1 cellular context compared by ENCODE assay signal in the genomic region with DNA sequence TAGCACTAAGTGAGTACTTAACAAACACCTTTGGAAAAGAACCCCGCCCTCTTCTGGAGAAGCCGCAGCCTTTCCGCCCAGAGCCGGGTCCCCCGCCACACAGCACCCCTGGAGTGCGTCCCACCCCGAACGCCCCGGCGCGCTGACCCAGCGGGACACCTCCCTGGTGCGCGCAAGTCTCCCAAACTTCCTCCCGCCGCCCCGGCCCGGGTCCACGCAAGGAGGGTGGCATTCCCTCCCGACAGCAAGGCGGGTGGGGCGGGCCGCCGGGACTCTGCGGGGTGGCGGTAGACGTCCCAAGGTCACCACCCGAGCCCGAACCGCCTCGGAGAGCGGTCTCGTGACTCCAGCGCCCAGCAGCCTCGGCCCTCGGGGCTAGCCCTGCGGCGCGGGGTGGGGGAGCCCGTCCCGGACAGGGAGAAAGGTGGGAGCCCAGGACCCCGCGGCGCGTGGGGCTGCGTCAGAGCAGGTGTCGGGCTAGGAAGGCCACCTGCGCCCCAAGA.
TF ChIP-seq lines count a peak whose summit lies in the region.

No MANE protein-coding gene starts in this region.

TF ChIP-seq in HepG2, 621 proteins besides CTCF, POLR2A, EP300 and RAD21 (continued from another document and continues in another):
- TF ChIP-seq, protein P1, sequence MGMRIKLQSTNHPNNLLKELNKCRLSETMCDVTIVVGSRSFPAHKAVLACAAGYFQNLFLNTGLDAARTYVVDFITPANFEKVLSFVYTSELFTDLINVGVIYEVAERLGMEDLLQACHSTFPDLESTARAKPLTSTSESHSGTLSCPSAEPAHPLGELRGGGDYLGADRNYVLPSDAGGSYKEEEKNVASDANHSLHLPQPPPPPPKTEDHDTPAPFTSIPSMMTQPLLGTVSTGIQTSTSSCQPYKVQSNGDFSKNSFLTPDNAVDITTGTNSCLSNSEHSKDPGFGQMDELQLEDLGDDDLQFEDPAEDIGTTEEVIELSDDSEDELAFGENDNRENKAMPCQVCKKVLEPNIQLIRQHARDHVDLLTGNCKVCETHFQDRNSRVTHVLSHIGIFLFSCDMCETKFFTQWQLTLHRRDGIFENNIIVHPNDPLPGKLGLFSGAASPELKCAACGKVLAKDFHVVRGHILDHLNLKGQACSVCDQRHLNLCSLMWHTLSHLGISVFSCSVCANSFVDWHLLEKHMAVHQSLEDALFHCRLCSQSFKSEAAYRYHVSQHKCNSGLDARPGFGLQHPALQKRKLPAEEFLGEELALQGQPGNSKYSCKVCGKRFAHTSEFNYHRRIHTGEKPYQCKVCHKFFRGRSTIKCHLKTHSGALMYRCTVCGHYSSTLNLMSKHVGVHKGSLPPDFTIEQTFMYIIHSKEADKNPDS (CRISPR knock-in tag; IDR thresholded peaks at IDR 0.05): peak; percentile 82; the same call in 1 of the 2 replicates
- TF ChIP-seq, protein P2, sequence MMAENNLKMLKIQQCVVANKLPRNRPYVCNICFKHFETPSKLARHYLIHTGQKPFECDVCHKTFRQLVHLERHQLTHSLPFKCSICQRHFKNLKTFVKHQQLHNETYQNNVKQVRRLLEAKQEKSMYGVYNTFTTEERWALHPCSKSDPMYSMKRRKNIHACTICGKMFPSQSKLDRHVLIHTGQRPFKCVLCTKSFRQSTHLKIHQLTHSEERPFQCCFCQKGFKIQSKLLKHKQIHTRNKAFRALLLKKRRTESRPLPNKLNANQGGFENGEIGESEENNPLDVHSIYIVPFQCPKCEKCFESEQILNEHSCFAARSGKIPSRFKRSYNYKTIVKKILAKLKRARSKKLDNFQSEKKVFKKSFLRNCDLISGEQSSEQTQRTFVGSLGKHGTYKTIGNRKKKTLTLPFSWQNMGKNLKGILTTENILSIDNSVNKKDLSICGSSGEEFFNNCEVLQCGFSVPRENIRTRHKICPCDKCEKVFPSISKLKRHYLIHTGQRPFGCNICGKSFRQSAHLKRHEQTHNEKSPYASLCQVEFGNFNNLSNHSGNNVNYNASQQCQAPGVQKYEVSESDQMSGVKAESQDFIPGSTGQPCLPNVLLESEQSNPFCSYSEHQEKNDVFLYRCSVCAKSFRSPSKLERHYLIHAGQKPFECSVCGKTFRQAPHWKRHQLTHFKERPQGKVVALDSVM (CRISPR knock-in tag; IDR thresholded peaks at IDR 0.05): peak; percentile 59
- TF ChIP-seq CCAR2 (optimal IDR thresholded peaks at IDR 0.05; ENCODE audit: low read depth, low read length) (no peak), ZNF605 (CRISPR knock-in tag; IDR thresholded peaks at IDR 0.05) (peak; percentile 69; the same call in 1 of the 2 replicates), MED13 (CRISPR knock-in tag; IDR thresholded peaks at IDR 0.05) (peak; percentile 9; the same call in 1 of the 2 replicates), ZNF619 (CRISPR knock-in tag; IDR thresholded peaks at IDR 0.05) (0 out of 2 replicates have a peak, but pooled peaks have one; percentile 25), HNRNPUL1 (IDR thresholded peaks at IDR 0.05; ENCODE audit: low read depth, low read length) (no peak), GPN1 (CRISPR knock-in tag; IDR thresholded peaks at IDR 0.05; ENCODE audit: borderline replicate concordance) (0 out of 2 replicates have a peak, but pooled peaks have one; percentile 26), ETV5 (CRISPR knock-in tag; IDR thresholded peaks at IDR 0.05; ENCODE audit: borderline replicate concordance) (no peak; the same call in 1 of the 2 replicates), ZNF570 (CRISPR knock-in tag; IDR thresholded peaks at IDR 0.05; ENCODE audit: borderline replicate concordance) (no peak), RNF2 (conservative IDR thresholded peaks at IDR 0.05; ENCODE audit: low read depth) (no peak), ZNF17 (CRISPR knock-in tag; IDR thresholded peaks at IDR 0.05) (no peak), PHF5A (CRISPR knock-in tag; IDR thresholded peaks at IDR 0.05; ENCODE audit: low read depth, unreplicated experiment) (no peak), ZFP41 (CRISPR knock-in tag; IDR thresholded peaks at IDR 0.05; ENCODE audit: borderline replicate concordance) (0 out of 2 replicates have a peak, but pooled peaks have one; percentile 72), KLF11 (CRISPR knock-in tag; IDR thresholded peaks at IDR 0.05) (no peak; the same call in 1 of the 2 replicates), NKX3-1 (CRISPR knock-in tag; IDR thresholded peaks at IDR 0.05) (no peak), HIVEP1 (CRISPR knock-in tag; IDR thresholded peaks at IDR 0.05) (peak; percentile 88), HMGA1 (CRISPR knock-in tag; conservative IDR thresholded peaks at IDR 0.05) (no peak), KAT8 (CRISPR knock-in tag; IDR thresholded peaks at IDR 0.05) (no peak)
- TF ChIP-seq, protein P3, sequence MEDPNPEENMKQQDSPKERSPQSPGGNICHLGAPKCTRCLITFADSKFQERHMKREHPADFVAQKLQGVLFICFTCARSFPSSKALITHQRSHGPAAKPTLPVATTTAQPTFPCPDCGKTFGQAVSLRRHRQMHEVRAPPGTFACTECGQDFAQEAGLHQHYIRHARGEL (CRISPR knock-in tag; IDR thresholded peaks at IDR 0.05): no peak
- TF ChIP-seq, protein P4, sequence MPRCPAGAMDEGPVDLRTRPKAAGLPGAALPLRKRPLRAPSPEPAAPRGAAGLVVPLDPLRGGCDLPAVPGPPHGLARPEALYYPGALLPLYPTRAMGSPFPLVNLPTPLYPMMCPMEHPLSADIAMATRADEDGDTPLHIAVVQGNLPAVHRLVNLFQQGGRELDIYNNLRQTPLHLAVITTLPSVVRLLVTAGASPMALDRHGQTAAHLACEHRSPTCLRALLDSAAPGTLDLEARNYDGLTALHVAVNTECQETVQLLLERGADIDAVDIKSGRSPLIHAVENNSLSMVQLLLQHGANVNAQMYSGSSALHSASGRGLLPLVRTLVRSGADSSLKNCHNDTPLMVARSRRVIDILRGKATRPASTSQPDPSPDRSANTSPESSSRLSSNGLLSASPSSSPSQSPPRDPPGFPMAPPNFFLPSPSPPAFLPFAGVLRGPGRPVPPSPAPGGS (CRISPR knock-in tag; IDR thresholded peaks at IDR 0.05): no peak; the same call in 1 of the 2 replicates
- TF ChIP-seq, protein P5, sequence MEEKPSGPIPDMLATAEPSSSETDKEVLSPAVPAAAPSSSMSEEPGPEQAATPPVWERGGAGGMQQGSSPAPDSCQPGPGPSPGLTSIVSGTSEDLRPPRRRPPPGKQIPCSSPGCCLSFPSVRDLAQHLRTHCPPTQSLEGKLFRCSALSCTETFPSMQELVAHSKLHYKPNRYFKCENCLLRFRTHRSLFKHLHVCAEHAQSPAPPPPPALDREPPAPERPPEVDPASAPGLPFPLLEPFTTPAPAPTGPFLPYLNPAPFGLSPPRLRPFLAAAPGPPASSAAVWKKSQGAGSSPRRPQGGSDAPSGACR (CRISPR knock-in tag; IDR thresholded peaks at IDR 0.05): peak; percentile 78
- TF ChIP-seq, protein P6, sequence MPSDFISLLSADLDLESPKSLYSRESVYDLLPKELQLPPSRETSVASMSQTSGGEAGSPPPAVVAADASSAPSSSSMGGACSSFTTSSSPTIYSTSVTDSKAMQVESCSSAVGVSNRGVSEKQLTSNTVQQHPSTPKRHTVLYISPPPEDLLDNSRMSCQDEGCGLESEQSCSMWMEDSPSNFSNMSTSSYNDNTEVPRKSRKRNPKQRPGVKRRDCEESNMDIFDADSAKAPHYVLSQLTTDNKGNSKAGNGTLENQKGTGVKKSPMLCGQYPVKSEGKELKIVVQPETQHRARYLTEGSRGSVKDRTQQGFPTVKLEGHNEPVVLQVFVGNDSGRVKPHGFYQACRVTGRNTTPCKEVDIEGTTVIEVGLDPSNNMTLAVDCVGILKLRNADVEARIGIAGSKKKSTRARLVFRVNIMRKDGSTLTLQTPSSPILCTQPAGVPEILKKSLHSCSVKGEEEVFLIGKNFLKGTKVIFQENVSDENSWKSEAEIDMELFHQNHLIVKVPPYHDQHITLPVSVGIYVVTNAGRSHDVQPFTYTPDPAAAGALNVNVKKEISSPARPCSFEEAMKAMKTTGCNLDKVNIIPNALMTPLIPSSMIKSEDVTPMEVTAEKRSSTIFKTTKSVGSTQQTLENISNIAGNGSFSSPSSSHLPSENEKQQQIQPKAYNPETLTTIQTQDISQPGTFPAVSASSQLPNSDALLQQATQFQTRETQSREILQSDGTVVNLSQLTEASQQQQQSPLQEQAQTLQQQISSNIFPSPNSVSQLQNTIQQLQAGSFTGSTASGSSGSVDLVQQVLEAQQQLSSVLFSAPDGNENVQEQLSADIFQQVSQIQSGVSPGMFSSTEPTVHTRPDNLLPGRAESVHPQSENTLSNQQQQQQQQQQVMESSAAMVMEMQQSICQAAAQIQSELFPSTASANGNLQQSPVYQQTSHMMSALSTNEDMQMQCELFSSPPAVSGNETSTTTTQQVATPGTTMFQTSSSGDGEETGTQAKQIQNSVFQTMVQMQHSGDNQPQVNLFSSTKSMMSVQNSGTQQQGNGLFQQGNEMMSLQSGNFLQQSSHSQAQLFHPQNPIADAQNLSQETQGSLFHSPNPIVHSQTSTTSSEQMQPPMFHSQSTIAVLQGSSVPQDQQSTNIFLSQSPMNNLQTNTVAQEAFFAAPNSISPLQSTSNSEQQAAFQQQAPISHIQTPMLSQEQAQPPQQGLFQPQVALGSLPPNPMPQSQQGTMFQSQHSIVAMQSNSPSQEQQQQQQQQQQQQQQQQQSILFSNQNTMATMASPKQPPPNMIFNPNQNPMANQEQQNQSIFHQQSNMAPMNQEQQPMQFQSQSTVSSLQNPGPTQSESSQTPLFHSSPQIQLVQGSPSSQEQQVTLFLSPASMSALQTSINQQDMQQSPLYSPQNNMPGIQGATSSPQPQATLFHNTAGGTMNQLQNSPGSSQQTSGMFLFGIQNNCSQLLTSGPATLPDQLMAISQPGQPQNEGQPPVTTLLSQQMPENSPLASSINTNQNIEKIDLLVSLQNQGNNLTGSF (CRISPR knock-in tag; IDR thresholded peaks at IDR 0.05): no peak
- TF ChIP-seq, protein P7, sequence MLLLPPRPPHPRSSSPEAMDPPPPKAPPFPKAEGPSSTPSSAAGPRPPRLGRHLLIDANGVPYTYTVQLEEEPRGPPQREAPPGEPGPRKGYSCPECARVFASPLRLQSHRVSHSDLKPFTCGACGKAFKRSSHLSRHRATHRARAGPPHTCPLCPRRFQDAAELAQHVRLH (CRISPR knock-in tag; IDR thresholded peaks at IDR 0.05; ENCODE audit: borderline replicate concordance, low read depth): 0 out of 2 replicates have a peak, but pooled peaks have one; percentile 29
- TF ChIP-seq, protein P8, sequence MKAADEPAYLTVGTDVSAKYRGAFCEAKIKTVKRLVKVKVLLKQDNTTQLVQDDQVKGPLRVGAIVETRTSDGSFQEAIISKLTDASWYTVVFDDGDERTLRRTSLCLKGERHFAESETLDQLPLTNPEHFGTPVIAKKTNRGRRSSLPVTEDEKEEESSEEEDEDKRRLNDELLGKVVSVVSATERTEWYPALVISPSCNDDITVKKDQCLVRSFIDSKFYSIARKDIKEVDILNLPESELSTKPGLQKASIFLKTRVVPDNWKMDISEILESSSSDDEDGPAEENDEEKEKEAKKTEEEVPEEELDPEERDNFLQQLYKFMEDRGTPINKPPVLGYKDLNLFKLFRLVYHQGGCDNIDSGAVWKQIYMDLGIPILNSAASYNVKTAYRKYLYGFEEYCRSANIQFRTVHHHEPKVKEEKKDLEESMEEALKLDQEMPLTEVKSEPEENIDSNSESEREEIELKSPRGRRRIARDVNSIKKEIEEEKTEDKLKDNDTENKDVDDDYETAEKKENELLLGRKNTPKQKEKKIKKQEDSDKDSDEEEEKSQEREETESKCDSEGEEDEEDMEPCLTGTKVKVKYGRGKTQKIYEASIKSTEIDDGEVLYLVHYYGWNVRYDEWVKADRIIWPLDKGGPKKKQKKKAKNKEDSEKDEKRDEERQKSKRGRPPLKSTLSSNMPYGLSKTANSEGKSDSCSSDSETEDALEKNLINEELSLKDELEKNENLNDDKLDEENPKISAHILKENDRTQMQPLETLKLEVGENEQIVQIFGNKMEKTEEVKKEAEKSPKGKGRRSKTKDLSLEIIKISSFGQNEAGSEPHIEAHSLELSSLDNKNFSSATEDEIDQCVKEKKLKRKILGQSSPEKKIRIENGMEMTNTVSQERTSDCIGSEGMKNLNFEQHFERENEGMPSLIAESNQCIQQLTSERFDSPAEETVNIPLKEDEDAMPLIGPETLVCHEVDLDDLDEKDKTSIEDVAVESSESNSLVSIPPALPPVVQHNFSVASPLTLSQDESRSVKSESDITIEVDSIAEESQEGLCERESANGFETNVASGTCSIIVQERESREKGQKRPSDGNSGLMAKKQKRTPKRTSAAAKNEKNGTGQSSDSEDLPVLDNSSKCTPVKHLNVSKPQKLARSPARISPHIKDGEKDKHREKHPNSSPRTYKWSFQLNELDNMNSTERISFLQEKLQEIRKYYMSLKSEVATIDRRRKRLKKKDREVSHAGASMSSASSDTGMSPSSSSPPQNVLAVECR (CRISPR knock-in tag; IDR thresholded peaks at IDR 0.05; ENCODE audit: borderline replicate concordance): peak; percentile 82
- TF ChIP-seq, protein P9, sequence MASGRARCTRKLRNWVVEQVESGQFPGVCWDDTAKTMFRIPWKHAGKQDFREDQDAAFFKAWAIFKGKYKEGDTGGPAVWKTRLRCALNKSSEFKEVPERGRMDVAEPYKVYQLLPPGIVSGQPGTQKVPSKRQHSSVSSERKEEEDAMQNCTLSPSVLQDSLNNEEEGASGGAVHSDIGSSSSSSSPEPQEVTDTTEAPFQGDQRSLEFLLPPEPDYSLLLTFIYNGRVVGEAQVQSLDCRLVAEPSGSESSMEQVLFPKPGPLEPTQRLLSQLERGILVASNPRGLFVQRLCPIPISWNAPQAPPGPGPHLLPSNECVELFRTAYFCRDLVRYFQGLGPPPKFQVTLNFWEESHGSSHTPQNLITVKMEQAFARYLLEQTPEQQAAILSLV (CRISPR knock-in tag; IDR thresholded peaks at IDR 0.05; ENCODE audit: borderline replicate concordance): 0 out of 2 replicates have a peak, but pooled peaks have one; percentile 30
- TF ChIP-seq, protein P10, sequence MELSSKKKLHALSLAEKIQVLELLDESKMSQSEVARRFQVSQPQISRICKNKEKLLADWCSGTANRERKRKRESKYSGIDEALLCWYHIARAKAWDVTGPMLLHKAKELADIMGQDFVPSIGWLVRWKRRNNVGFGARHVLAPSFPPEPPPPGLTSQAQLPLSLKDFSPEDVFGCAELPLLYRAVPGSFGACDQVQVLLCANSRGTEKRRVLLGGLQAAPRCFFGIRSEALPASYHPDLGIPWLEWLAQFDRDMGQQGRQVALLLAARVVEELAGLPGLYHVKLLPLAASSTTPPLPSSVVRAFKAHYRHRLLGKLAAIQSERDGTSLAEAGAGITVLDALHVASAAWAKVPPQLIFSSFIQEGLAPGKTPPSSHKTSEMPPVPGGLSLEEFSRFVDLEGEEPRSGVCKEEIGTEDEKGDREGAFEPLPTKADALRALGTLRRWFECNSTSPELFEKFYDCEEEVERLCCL (CRISPR knock-in tag; IDR thresholded peaks at IDR 0.05; ENCODE audit: borderline replicate concordance): peak; percentile 88; the same call in 1 of the 2 replicates
- TF ChIP-seq, protein P11, sequence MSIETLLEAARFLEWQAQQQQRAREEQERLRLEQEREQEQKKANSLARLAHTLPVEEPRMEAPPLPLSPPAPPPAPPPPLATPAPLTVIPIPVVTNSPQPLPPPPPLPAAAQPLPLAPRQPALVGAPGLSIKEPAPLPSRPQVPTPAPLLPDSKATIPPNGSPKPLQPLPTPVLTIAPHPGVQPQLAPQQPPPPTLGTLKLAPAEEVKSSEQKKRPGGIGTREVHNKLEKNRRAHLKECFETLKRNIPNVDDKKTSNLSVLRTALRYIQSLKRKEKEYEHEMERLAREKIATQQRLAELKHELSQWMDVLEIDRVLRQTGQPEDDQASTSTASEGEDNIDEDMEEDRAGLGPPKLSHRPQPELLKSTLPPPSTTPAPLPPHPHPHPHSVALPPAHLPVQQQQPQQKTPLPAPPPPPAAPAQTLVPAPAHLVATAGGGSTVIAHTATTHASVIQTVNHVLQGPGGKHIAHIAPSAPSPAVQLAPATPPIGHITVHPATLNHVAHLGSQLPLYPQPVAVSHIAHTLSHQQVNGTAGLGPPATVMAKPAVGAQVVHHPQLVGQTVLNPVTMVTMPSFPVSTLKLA (IDR thresholded peaks at IDR 0.05): no peak
